Comparison of ENCODE assay signal across 8 cellular contexts in genomic region chr10:14588084-14588937, GRCh38.
DNase-seq lines count a peak whose midpoint lies in the region; ATAC-seq lines count a peak whose summit lies in the region.

No MANE protein-coding gene starts in this region.

- ATAC-seq in GM19023 (IDR thresholded peaks at IDR 0.05; ENCODE audit: unreplicated experiment) = peak; percentile 65
- peak; percentile 64 for ATAC-seq in HG03460 (IDR thresholded peaks at IDR 0.05; ENCODE audit: unreplicated experiment)
- peak; percentile 32 for ATAC-seq in activated naive CD8-positive, alpha-beta T cell treated with anti-CD3 and anti-CD28 coated beads, Interleukin-2, amount 10 ng/mL, durations not matched to agents 7 days and 5 days (ENCODE audit: low read depth)
- peak; percentile 88 for ATAC-seq in stimulated activated effector memory CD8-positive, alpha-beta T cell treated with anti-CD3 and anti-CD28 coated beads, Interleukin-12 subunit alpha, Interleukin-12 subunit beta, amount 100 ng/mL, for 72 hours

- peak overlapping the region; percentile 94 for H3K27ac Mint-ChIP-seq in activated naive CD8-positive, alpha-beta T cell treated with anti-CD3 and anti-CD28 coated beads, Interleukin-2, amount 10 ng/mL, durations not matched to agents 7 days and 5 days
- peak overlapping the region; percentile 95 for H3K27ac Mint-ChIP-seq in stimulated activated effector memory CD8-positive, alpha-beta T cell treated with anti-CD3 and anti-CD28 coated beads, Interleukin-12 subunit alpha, Interleukin-12 subunit beta, amount 100 ng/mL, for 72 hours

- H3K36me3 Mint-ChIP-seq in activated naive CD8-positive, alpha-beta T cell treated with anti-CD3 and anti-CD28 coated beads, Interleukin-2, amount 10 ng/mL, durations not matched to agents 7 days and 5 days = peaks cover 29% of the 10 kb centered on the region
- H3K36me3 Mint-ChIP-seq in stimulated activated effector memory CD8-positive, alpha-beta T cell treated with anti-CD3 and anti-CD28 coated beads, Interleukin-12 subunit alpha, Interleukin-12 subunit beta, amount 100 ng/mL, for 72 hours = peaks cover 98% of the 10 kb centered on the region

- no peaks in the 10 kb centered on the region for H3K27me3 Mint-ChIP-seq in activated naive CD8-positive, alpha-beta T cell treated with anti-CD3 and anti-CD28 coated beads, Interleukin-2, amount 10 ng/mL, durations not matched to agents 7 days and 5 days

- no peaks in the 10 kb centered on the region for H3K9me3 Mint-ChIP-seq in activated naive CD8-positive, alpha-beta T cell treated with anti-CD3 and anti-CD28 coated beads, Interleukin-2, amount 10 ng/mL, durations not matched to agents 7 days and 5 days
- no peaks in the 10 kb centered on the region for H3K9me3 Mint-ChIP-seq in stimulated activated effector memory CD8-positive, alpha-beta T cell treated with anti-CD3 and anti-CD28 coated beads, Interleukin-12 subunit alpha, Interleukin-12 subunit beta, amount 100 ng/mL, for 72 hours

- peak; percentile 91 for DNase-seq in AG08395 (ENCODE audit: low spot score)
- no peak for DNase-seq in activated naive CD8-positive, alpha-beta T cell treated with anti-CD3 and anti-CD28 coated beads, Interleukin-2, amount 10 ng/mL, durations not matched to agents 7 days and 5 days
- DNase-seq in hepatic stellate cell (ENCODE audit: low spot score) = peak; percentile 82
- DNase-seq in stimulated activated effector memory CD8-positive, alpha-beta T cell treated with anti-CD3 and anti-CD28 coated beads, Interleukin-12 subunit alpha, Interleukin-12 subunit beta, amount 100 ng/mL, for 72 hours (ENCODE audit: low spot score in 2 of 2) = no peak
- no peak for DNase-seq in DMS53 (lab: John Stamatoyannopoulos, UW)
- no peak for DNase-seq in NCI-H748 treated with DMSO at 0.1 percent for 48 hours (lab: John Stamatoyannopoulos, UW)

- POLR2A ChIA-PET in activated naive CD8-positive, alpha-beta T cell treated with anti-CD3 and anti-CD28 coated beads, Interleukin-2, amount 10 ng/mL, durations not matched to agents 7 days and 5 days (lab: Charles Lee) = interaction anchor here (0.8 to 3.2 kb wide), 10 partner anchors 8 to 290 kb away, joined by 3 to 26 read pairs (median 4); partner anchors contain the start of genes CDNF, HSPA14, MSANTD7 and SUV39H2

- peaks cover 80% of the 10 kb centered on the region for H3K4me1 Mint-ChIP-seq in activated naive CD8-positive, alpha-beta T cell treated with anti-CD3 and anti-CD28 coated beads, Interleukin-2, amount 10 ng/mL, durations not matched to agents 7 days and 5 days
- peaks cover 91% of the 10 kb centered on the region for H3K4me1 Mint-ChIP-seq in stimulated activated effector memory CD8-positive, alpha-beta T cell treated with anti-CD3 and anti-CD28 coated beads, Interleukin-12 subunit alpha, Interleukin-12 subunit beta, amount 100 ng/mL, for 72 hours

- peak overlapping the region; percentile 72 for H3K4me3 Mint-ChIP-seq in activated naive CD8-positive, alpha-beta T cell treated with anti-CD3 and anti-CD28 coated beads, Interleukin-2, amount 10 ng/mL, durations not matched to agents 7 days and 5 days
- peak overlapping the region; percentile 70 for H3K4me3 Mint-ChIP-seq in stimulated activated effector memory CD8-positive, alpha-beta T cell treated with anti-CD3 and anti-CD28 coated beads, Interleukin-12 subunit alpha, Interleukin-12 subunit beta, amount 100 ng/mL, for 72 hours

Comparison
In these comparisons a context has a peak if more than half of its experiments do, and no peak if none do; other contexts are left out.
1. DNase-seq: peak in AG08395 (single experiment) and hepatic stellate cell (single experiment); none in activated naive CD8-positive, alpha-beta T cell treated with anti-CD3 and anti-CD28 coated beads, Interleukin-2, amount 10 ng/mL, durations not matched to agents 7 days and 5 days (single experiment), stimulated activated effector memory CD8-positive, alpha-beta T cell treated with anti-CD3 and anti-CD28 coated beads, Interleukin-12 subunit alpha, Interleukin-12 subunit beta, amount 100 ng/mL, for 72 hours (0 of 2), DMS53 (single experiment) and NCI-H748 treated with DMSO at 0.1 percent for 48 hours (single experiment).
2. ATAC-seq: peak in every context shown above with its lines; median percentile 88 in stimulated activated effector memory CD8-positive, alpha-beta T cell treated with anti-CD3 and anti-CD28 coated beads, Interleukin-12 subunit alpha, Interleukin-12 subunit beta, amount 100 ng/mL, for 72 hours; 65 in GM19023; 64 in HG03460; 32 in activated naive CD8-positive, alpha-beta T cell treated with anti-CD3 and anti-CD28 coated beads, Interleukin-2, amount 10 ng/mL, durations not matched to agents 7 days and 5 days.